In the genomic region with DNA sequence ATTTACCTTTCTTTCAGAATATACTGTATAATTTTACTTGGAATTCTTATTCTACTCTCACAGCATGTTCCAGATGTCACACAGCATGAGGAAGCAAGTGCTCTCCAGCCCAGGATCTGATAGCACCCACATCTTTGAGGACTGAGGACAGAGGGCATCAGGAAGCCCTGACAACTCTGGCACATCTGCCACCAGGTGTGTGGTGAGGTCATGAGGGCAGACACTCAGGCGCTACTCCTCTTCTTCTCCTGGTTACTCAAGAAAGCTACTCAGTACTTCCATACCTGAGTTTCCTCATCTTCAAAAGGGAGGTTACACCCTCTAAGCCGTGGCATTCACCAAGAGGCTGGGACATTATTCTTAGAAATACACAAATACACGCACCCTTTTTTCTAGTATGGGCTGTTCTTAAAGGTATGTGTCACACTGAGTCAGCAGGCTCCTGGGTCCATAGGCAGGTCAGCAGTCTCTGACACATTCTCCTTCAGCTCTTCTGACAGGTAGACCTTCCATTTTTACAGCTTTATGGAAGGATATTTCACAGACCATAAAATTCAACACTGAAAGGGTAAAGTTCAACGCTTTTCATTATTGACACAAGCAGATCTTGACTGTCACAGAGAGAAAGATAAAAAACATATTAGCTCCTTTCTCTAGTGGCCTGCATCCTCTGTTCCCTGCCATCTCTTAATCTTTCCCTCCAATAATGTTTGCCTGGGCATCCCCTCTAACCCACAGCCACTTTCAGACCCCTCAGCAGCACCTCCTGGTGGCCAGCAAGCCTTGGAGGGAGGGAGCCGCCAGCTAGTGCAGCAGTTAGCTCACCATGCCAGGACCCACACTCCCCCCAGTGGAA, we compare ENCODE assay signal across 8 cellular contexts.
DNase-seq lines count a peak whose midpoint lies in the region; ATAC-seq, FAIRE-seq and TF ChIP-seq lines count a peak whose summit lies in the region.

No MANE protein-coding gene starts in this region.

- H3K9me3 ChIP-seq in SJCRH30 (replicated peaks) (no peaks in the 10 kb centered on the region), left lung (no peaks in the 10 kb centered on the region)

- no peak overlapping the region for H3K4me3 Mint-ChIP-seq in stimulated activated naive B cell treated with anti-CD40 and anti-IgM and Interleukin-4, amounts not matched to agents 10 μg/mL and 1 μg/mL and 100 μg/mL, for 72 hours

- ATAC-seq in left lung = peak; percentile 79
- ATAC-seq in stimulated activated naive B cell treated with anti-CD40 and anti-IgM and Interleukin-4, amounts not matched to agents 10 μg/mL and 1 μg/mL and 100 μg/mL, for 72 hours (replicated peaks) = peak; percentile 71 to 74
- ATAC-seq in HG03521 (IDR thresholded peaks at IDR 0.05; ENCODE audit: unreplicated experiment) = no peak

- H3K4me3 ChIP-seq in BJ (ENCODE audit: low read depth, low read length) (no peak overlapping the region), SJCRH30 (no peak overlapping the region), left lung (no peak overlapping the region)

- H3K27me3 ChIP-seq in BJ (ENCODE audit: control insufficient read depth, insufficient read depth, low read length) (no peaks in the 10 kb centered on the region), SJCRH30 (no peaks in the 10 kb centered on the region), left lung (no peaks in the 10 kb centered on the region)

- DNase-seq in BJ (ENCODE audit: low read depth) = no peak
- DNase-seq in HEK293T (ENCODE audit: extremely low spot score) = peak; percentile 66
- DNase-seq in SJCRH30 = peak; percentile 77 to 82
- DNase-seq in left lung = peak in 1 of 2 donors; percentile 49
- no peak for DNase-seq in stimulated activated naive B cell treated with anti-CD40 and anti-IgM and Interleukin-4, amounts not matched to agents 10 μg/mL and 1 μg/mL and 100 μg/mL, for 72 hours
- DNase-seq in NOMO-1 treated with dmso at 0.1 percent for 144 hours (lab: John Stamatoyannopoulos, UW; ENCODE audit: unreplicated experiment) = no peak

- no peak overlapping the region for H3K27ac ChIP-seq in SJCRH30
- peak overlapping the region; percentile 36 to 59 for H3K27ac ChIP-seq in left lung

- intact Hi-C loops in left lung (cut with DNase I) = no loop called here

- H3K36me3 ChIP-seq in BJ (ENCODE audit: control insufficient read depth, insufficient read depth, low read length) (no peaks in the 10 kb centered on the region), SJCRH30 (no peaks in the 10 kb centered on the region), left lung (no peaks in the 10 kb centered on the region)

- no peaks in the 10 kb centered on the region for H3K4me1 Mint-ChIP-seq in stimulated activated naive B cell treated with anti-CD40 and anti-IgM and Interleukin-4, amounts not matched to agents 10 μg/mL and 1 μg/mL and 100 μg/mL, for 72 hours

- H3K27ac Mint-ChIP-seq in stimulated activated naive B cell treated with anti-CD40 and anti-IgM and Interleukin-4, amounts not matched to agents 10 μg/mL and 1 μg/mL and 100 μg/mL, for 72 hours = no peak overlapping the region

- H3K4me1 ChIP-seq in SJCRH30 (peaks cover 3% of the 10 kb centered on the region; the same call in 1 of the 2 replicates), left lung (peaks cover 0 to 10% of the 10 kb centered on the region in 2 donors)

- H3K9me3 Mint-ChIP-seq in stimulated activated naive B cell treated with anti-CD40 and anti-IgM and Interleukin-4, amounts not matched to agents 10 μg/mL and 1 μg/mL and 100 μg/mL, for 72 hours = no peaks in the 10 kb centered on the region

- POLR2A ChIA-PET in BJ (lab: Charles Lee) (interaction anchor here (0.5 to 1.0 kb wide), 2 partner anchors 8 to 9 kb away, joined by 5 to 6 read pairs; no protein-coding TSS in a partner anchor), HEK293T (lab: Yijun Ruan, JAX) (interaction anchor here (0.7 to 3.0 kb wide), 3 partner anchors 52 to 105 kb away, joined by 3 to 18 read pairs (median 6); no protein-coding TSS in a partner anchor)

- TF ChIP-seq CTCF in BJ (IDR thresholded peaks at IDR 0.05; ENCODE audit: insufficient read depth, low read depth, low read length) (peak; percentile 79), left lung (IDR thresholded peaks at IDR 0.05) (peak; percentile 59 to 72)

- peaks cover 5 to 31% of the 10 kb centered on the region in 2 donors for H3K27me3 Mint-ChIP-seq in stimulated activated naive B cell treated with anti-CD40 and anti-IgM and Interleukin-4, amounts not matched to agents 10 μg/mL and 1 μg/mL and 100 μg/mL, for 72 hours

- H3K36me3 Mint-ChIP-seq in stimulated activated naive B cell treated with anti-CD40 and anti-IgM and Interleukin-4, amounts not matched to agents 10 μg/mL and 1 μg/mL and 100 μg/mL, for 72 hours = no peaks in the 10 kb centered on the region

- CTCF ChIA-PET in BJ (lab: Yijun Ruan, JAX) (interaction anchor here (0.6 to 2.6 kb wide), 22 partner anchors 9 to 823 kb away, joined by 3 to 21 read pairs (median 4); partner anchors contain the start of gene TJP1), HEK293T (lab: Yijun Ruan, JAX) (interaction anchor here (0.7 to 2.8 kb wide), 26 partner anchors 9 to 254 kb away, joined by 3 to 12 read pairs (median 5); no protein-coding TSS in a partner anchor)

- peak; percentile 53 for FAIRE-seq in colon (lab: Jason Lieb, UNC)

TF ChIP-seq in HEK293T, 16 proteins besides CTCF, POLR2A, EP300 and RAD21:
- TF ChIP-seq L3MBTL2 (conservative IDR thresholded peaks at IDR 0.05) (no peak), ARNT (IDR thresholded peaks at IDR 0.05) (no peak), CTBP1 (IDR thresholded peaks at IDR 0.05; ENCODE audit: borderline replicate concordance) (no peak), ZNF384 (IDR thresholded peaks at IDR 0.05) (no peak), FOXM1 (IDR thresholded peaks at IDR 0.05; ENCODE audit: borderline replicate concordance) (no peak), FOXA1 (IDR thresholded peaks at IDR 0.05) (no peak), PKNOX1 (IDR thresholded peaks at IDR 0.05) (no peak), LEF1 (IDR thresholded peaks at IDR 0.05; ENCODE audit: borderline replicate concordance) (no peak), HDGF (IDR thresholded peaks at IDR 0.05; ENCODE audit: borderline replicate concordance) (no peak), SUZ12 (IDR thresholded peaks at IDR 0.05) (no peak), FOXK2 (IDR thresholded peaks at IDR 0.05) (no peak), ELF4 (IDR thresholded peaks at IDR 0.05) (no peak), NFRKB (IDR thresholded peaks at IDR 0.05) (no peak), BHLHE40 (IDR thresholded peaks at IDR 0.05; ENCODE audit: borderline replicate concordance) (no peak), TARDBP (IDR thresholded peaks at IDR 0.05) (no peak), SP1 (IDR thresholded peaks at IDR 0.05) (no peak)

Comparison
In these comparisons a context has a peak if more than half of its experiments do, and no peak if none do; other contexts are left out.
1. DNase-seq: peak in HEK293T (single experiment) and SJCRH30 (2 of 2); none in BJ (single experiment), stimulated activated naive B cell treated with anti-CD40 and anti-IgM and Interleukin-4, amounts not matched to agents 10 μg/mL and 1 μg/mL and 100 μg/mL, for 72 hours (single experiment) and NOMO-1 treated with dmso at 0.1 percent for 144 hours (single experiment).